In genomic region chr16:85114909-85115567, GRCh38 we compare ENCODE assay signal across 9 cellular contexts. TPM values are rescaled to one million over a fixed set of nuclear protein-coding genes. Genes with fewer than 3 reads are reported as not detected.
DNase-seq lines count a peak whose midpoint lies in the region; ATAC-seq and TF ChIP-seq lines count a peak whose summit lies in the region.
"Had no signal": no experiment of that assay in that cellular context is flagged by ENCODE, and none has a peak within 500 bp of the region (broad histone marks: within the 10 kb centered on the region; RNA-seq: fewer than 3 reads in every experiment).

No MANE protein-coding gene starts in this region.

- 0 out of 3 replicates have a peak overlapping the region, but pooled peaks have one; percentile 35 for H3K4me3 Mint-ChIP-seq in GM23338

- H3K4me3 ChIP-seq in GM23338: no peak overlapping the region
- no peak overlapping the region for H3K4me3 ChIP-seq in right atrium auricular region

- no peaks in the 10 kb centered on the region for H3K9me3 Mint-ChIP-seq in GM23338

- TF ChIP-seq CTCF in GM23338 (conservative IDR thresholded peaks at IDR 0.05; ENCODE audit: low read depth in 2 of 2) (peak; percentile 97 to 98), right atrium auricular region (IDR thresholded peaks at IDR 0.05) (peak; percentile 96 to 97)

- peaks cover 21% of the 10 kb centered on the region for H3K27me3 Mint-ChIP-seq in GM23338 (ENCODE audit: insufficient read depth, low read depth, poor library complexity)

- peak overlapping the region; percentile 33; the same call in 1 of the 2 replicates for H2AFZ ChIP-seq in GM23338

- H3K4me1 ChIP-seq in GM23338 (ENCODE audit: insufficient read depth) (no peaks in the 10 kb centered on the region; the same call in 1 of the 2 replicates), right atrium auricular region (peaks cover 0 to 9% of the 10 kb centered on the region in 2 donors)

- no peaks in the 10 kb centered on the region for H3K27me3 ChIP-seq in GM23338 (ENCODE audit: insufficient read depth)
- H3K27me3 ChIP-seq in right atrium auricular region: no peaks in the 10 kb centered on the region

- H3K27ac ChIP-seq in GM23338 (ENCODE audit: low read depth) (no peak overlapping the region), right atrium auricular region (peak overlapping the region; percentile 37 to 50)

- no peaks in the 10 kb centered on the region for H3K36me3 Mint-ChIP-seq in GM23338 (ENCODE audit: low read depth)

- no peak overlapping the region for H3K27ac Mint-ChIP-seq in GM23338

- ATAC-seq in GM23338: peak; percentile 89
- no peak for ATAC-seq in GM19035 (IDR thresholded peaks at IDR 0.05; ENCODE audit: unreplicated experiment)

- no peaks in the 10 kb centered on the region for H4K20me1 ChIP-seq in GM23338 (replicated peaks; ENCODE audit: insufficient read depth)

- no peaks in the 10 kb centered on the region for H3K79me2 ChIP-seq in GM23338 (replicated peaks; ENCODE audit: insufficient read depth)

- H3K36me3 ChIP-seq in GM23338 (ENCODE audit: insufficient read depth): no peaks in the 10 kb centered on the region
- no peaks in the 10 kb centered on the region for H3K36me3 ChIP-seq in right atrium auricular region

- H3K4me1 Mint-ChIP-seq in GM23338: peaks cover 25% of the 10 kb centered on the region

- H3F3A ChIP-seq in GM23338 (replicated peaks; ENCODE audit: low read depth): no peaks in the 10 kb centered on the region

- no peaks in the 10 kb centered on the region for H3K9me3 ChIP-seq in right atrium auricular region

- no peaks in the 10 kb centered on the region for H3K9me2 ChIP-seq in GM23338 (ENCODE audit: insufficient read depth)

- H3K4me2 ChIP-seq in GM23338: no peak overlapping the region

- DNase-seq in COLO668 (lab: John Stamatoyannopoulos, UW; ENCODE audit: unreplicated experiment): peak; percentile 83
- peak; percentile 95 for DNase-seq in GM23338 (ENCODE audit: low spot score)
- peak; percentile 76 for DNase-seq in NCI-H146 (lab: John Stamatoyannopoulos, UW)
- DNase-seq in T-helper 22 cell (ENCODE audit: low read depth): peak; percentile 24
- peak; percentile 50 for DNase-seq in amniotic stem cell (lab: John Stamatoyannopoulos, UW)
- peak; percentile 90 for DNase-seq in right atrium auricular region (ENCODE audit: low spot score)
- peak; percentile 92 for DNase-seq in retina

TF ChIP-seq in GM23338, 12 proteins besides CTCF, POLR2A, EP300 and RAD21:
- TF ChIP-seq, protein P1, sequence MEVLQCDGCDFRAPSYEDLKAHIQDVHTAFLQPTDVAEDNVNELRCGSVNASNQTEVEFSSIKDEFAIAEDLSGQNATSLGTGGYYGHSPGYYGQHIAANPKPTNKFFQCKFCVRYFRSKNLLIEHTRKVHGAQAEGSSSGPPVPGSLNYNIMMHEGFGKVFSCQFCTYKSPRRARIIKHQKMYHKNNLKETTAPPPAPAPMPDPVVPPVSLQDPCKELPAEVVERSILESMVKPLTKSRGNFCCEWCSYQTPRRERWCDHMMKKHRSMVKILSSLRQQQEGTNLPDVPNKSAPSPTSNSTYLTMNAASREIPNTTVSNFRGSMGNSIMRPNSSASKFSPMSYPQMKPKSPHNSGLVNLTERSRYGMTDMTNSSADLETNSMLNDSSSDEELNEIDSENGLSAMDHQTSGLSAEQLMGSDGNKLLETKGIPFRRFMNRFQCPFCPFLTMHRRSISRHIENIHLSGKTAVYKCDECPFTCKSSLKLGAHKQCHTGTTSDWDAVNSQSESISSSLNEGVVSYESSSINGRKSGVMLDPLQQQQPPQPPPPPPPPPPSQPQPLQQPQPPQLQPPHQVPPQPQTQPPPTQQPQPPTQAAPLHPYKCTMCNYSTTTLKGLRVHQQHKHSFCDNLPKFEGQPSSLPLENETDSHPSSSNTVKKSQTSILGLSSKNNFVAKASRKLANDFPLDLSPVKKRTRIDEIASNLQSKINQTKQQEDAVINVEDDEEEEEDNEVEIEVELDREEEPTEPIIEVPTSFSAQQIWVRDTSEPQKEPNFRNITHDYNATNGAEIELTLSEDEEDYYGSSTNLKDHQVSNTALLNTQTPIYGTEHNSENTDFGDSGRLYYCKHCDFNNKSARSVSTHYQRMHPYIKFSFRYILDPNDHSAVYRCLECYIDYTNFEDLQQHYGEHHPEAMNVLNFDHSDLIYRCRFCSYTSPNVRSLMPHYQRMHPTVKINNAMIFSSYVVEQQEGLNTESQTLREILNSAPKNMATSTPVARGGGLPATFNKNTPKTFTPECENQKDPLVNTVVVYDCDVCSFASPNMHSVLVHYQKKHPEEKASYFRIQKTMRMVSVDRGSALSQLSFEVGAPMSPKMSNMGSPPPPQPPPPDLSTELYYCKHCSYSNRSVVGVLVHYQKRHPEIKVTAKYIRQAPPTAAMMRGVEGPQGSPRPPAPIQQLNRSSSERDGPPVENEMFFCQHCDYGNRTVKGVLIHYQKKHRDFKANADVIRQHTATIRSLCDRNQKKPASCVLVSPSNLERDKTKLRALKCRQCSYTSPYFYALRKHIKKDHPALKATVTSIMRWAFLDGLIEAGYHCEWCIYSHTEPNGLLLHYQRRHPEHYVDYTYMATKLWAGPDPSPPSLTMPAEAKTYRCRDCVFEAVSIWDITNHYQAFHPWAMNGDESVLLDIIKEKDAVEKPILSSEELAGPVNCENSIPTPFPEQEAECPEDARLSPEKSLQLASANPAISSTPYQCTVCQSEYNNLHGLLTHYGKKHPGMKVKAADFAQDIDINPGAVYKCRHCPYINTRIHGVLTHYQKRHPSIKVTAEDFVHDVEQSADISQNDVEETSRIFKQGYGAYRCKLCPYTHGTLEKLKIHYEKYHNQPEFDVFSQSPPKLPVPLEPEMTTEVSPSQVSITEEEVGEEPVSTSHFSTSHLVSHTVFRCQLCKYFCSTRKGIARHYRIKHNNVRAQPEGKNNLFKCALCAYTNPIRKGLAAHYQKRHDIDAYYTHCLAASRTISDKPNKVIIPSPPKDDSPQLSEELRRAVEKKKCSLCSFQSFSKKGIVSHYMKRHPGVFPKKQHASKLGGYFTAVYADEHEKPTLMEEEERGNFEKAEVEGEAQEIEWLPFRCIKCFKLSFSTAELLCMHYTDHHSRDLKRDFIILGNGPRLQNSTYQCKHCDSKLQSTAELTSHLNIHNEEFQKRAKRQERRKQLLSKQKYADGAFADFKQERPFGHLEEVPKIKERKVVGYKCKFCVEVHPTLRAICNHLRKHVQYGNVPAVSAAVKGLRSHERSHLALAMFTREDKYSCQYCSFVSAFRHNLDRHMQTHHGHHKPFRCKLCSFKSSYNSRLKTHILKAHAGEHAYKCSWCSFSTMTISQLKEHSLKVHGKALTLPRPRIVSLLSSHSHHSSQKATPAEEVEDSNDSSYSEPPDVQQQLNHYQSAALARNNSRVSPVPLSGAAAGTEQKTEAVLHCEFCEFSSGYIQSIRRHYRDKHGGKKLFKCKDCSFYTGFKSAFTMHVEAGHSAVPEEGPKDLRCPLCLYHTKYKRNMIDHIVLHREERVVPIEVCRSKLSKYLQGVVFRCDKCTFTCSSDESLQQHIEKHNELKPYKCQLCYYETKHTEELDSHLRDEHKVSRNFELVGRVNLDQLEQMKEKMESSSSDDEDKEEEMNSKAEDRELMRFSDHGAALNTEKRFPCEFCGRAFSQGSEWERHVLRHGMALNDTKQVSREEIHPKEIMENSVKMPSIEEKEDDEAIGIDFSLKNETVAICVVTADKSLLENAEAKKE (CRISPR knock-in tag; IDR thresholded peaks at IDR 0.05): no peak
- TF ChIP-seq, protein P2, sequence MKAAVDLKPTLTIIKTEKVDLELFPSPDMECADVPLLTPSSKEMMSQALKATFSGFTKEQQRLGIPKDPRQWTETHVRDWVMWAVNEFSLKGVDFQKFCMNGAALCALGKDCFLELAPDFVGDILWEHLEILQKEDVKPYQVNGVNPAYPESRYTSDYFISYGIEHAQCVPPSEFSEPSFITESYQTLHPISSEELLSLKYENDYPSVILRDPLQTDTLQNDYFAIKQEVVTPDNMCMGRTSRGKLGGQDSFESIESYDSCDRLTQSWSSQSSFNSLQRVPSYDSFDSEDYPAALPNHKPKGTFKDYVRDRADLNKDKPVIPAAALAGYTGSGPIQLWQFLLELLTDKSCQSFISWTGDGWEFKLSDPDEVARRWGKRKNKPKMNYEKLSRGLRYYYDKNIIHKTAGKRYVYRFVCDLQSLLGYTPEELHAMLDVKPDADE (IDR thresholded peaks at IDR 0.05): 0 out of 2 replicates have a peak, but pooled peaks have one; percentile 24

RNA-seq across cellular contexts. Expression of gene CIBAR2, which starts 2.8 kb away (rescaled TPM):
- not detected in 2 replicates for total RNA-seq in GM23338 (2014; rRNA removed; shearing (Covaris generic))
- not detected in 2 replicates for polyA plus RNA-seq in GM23338 (2016; fragmentation: Nextera tagmentation; extraction: Ambion mirVana)
- total RNA-seq in right atrium auricular region: not detected
- total RNA-seq: T-helper 1 cell treated with Interleukin-12 subunit alpha and Interleukin-12 subunit beta and Interleukin-4 antibody, amounts not matched to agents 30 ng/mL and 1 ng/mL, for 36 hours had no signal

Comparison
In these comparisons a context has a peak if more than half of its experiments do, and no peak if none do; other contexts are left out.
1. DNase-seq: peak in every context shown above with its lines; median percentile 95 in GM23338; 92 in retina; 90 in right atrium auricular region; 83 in COLO668; 76 in NCI-H146; 50 in amniotic stem cell; 24 in T-helper 22 cell.